ENCODE assay signal across 26 cellular contexts in genomic region chr5:72427016-72427415, GRCh38.
"Had no signal": no experiment of that assay in that cellular context is flagged by ENCODE, and none has a peak within 500 bp of the region (broad histone marks: within the 10 kb centered on the region; RNA-seq: fewer than 3 reads in every experiment).

No MANE protein-coding gene starts in this region.

- H3K4me3 ChIP-seq: adrenal gland, heart right ventricle, lower lobe of right lung, pancreas, prostate gland, skin epidermis, upper lobe of left lung had no signal

- H3K9me3 ChIP-seq: adrenal gland, heart right ventricle, lower lobe of right lung, pancreas, prostate gland, upper lobe of left lung had no signal

- H3K36me3 ChIP-seq: adrenal gland, heart right ventricle, lower lobe of right lung, pancreas, prostate gland, upper lobe of left lung had no signal

- H3K27me3 ChIP-seq: adrenal gland, heart right ventricle, pancreas, upper lobe of left lung had no signal

- H3K27ac Mint-ChIP-seq: activated CD4-positive, alpha-beta memory T cell treated with anti-CD3 and anti-CD28 coated beads for 36 hours; activated naive CD4-positive, alpha-beta T cell treated with anti-CD3 and anti-CD28 coated beads for 36 hours; activated naive CD8-positive, alpha-beta T cell treated with anti-CD3 and anti-CD28 coated beads for 36 hours; activated T-helper 1 cell treated with anti-CD3 and anti-CD28 coated beads, Interleukin-12 subunit alpha, Interleukin-12 subunit beta, Interleukin-2, Interleukin-4 antibody, amounts not matched to agents 30 ng/mL and 10 ng/mL and 1 ng/mL, durations not matched to agents 14 hours and 24 hours and 36 hours; stimulated activated effector memory CD8-positive, alpha-beta T cell treated with anti-CD3 and anti-CD28 coated beads, Interleukin-12 subunit alpha, Interleukin-12 subunit beta, amount 100 ng/mL, for 72 hours; stimulated activated naive CD8-positive, alpha-beta T cell treated with anti-CD3 and anti-CD28 coated beads, Interleukin-15, amount 100 ng/mL, for 72 hours; T-helper 1 cell treated with Interleukin-12 subunit alpha and Interleukin-12 subunit beta and Interleukin-4 antibody, amounts not matched to agents 30 μg/mL and 1 μg/mL, for 36 hours had no signal

- H3K4me3 Mint-ChIP-seq: activated CD4-positive, alpha-beta memory T cell treated with anti-CD3 and anti-CD28 coated beads for 36 hours; activated naive CD4-positive, alpha-beta T cell treated with anti-CD3 and anti-CD28 coated beads for 36 hours; activated naive CD8-positive, alpha-beta T cell treated with anti-CD3 and anti-CD28 coated beads for 36 hours; activated T-helper 1 cell treated with anti-CD3 and anti-CD28 coated beads, Interleukin-12 subunit alpha, Interleukin-12 subunit beta, Interleukin-2, Interleukin-4 antibody, amounts not matched to agents 30 ng/mL and 10 ng/mL and 1 ng/mL, durations not matched to agents 14 hours and 24 hours and 36 hours; brain; stimulated activated effector memory CD8-positive, alpha-beta T cell treated with anti-CD3 and anti-CD28 coated beads, Interleukin-12 subunit alpha, Interleukin-12 subunit beta, amount 100 ng/mL, for 72 hours; stimulated activated naive CD8-positive, alpha-beta T cell treated with anti-CD3 and anti-CD28 coated beads, Interleukin-15, amount 100 ng/mL, for 72 hours; T-helper 1 cell treated with Interleukin-12 subunit alpha and Interleukin-12 subunit beta and Interleukin-4 antibody, amounts not matched to agents 30 μg/mL and 1 μg/mL, for 36 hours had no signal

- H3K4me1 Mint-ChIP-seq: activated naive CD8-positive, alpha-beta T cell treated with anti-CD3 and anti-CD28 coated beads for 36 hours; stimulated activated effector memory CD8-positive, alpha-beta T cell treated with anti-CD3 and anti-CD28 coated beads, Interleukin-12 subunit alpha, Interleukin-12 subunit beta, amount 100 ng/mL, for 72 hours; stimulated activated naive CD8-positive, alpha-beta T cell treated with anti-CD3 and anti-CD28 coated beads, Interleukin-15, amount 100 ng/mL, for 72 hours had no signal

- H3K9me3 Mint-ChIP-seq: activated CD4-positive, alpha-beta memory T cell treated with anti-CD3 and anti-CD28 coated beads for 36 hours; activated naive CD4-positive, alpha-beta T cell treated with anti-CD3 and anti-CD28 coated beads for 36 hours; activated naive CD8-positive, alpha-beta T cell treated with anti-CD3 and anti-CD28 coated beads for 36 hours; activated T-helper 1 cell treated with anti-CD3 and anti-CD28 coated beads, Interleukin-12 subunit alpha, Interleukin-12 subunit beta, Interleukin-2, Interleukin-4 antibody, amounts not matched to agents 30 ng/mL and 10 ng/mL and 1 ng/mL, durations not matched to agents 14 hours and 24 hours and 36 hours; stimulated activated effector memory CD8-positive, alpha-beta T cell treated with anti-CD3 and anti-CD28 coated beads, Interleukin-12 subunit alpha, Interleukin-12 subunit beta, amount 100 ng/mL, for 72 hours; stimulated activated naive CD8-positive, alpha-beta T cell treated with anti-CD3 and anti-CD28 coated beads, Interleukin-15, amount 100 ng/mL, for 72 hours; T-helper 1 cell treated with Interleukin-12 subunit alpha and Interleukin-12 subunit beta and Interleukin-4 antibody, amounts not matched to agents 30 μg/mL and 1 μg/mL, for 36 hours had no signal

- DNase-seq: activated CD4-positive, alpha-beta memory T cell treated with anti-CD3 and anti-CD28 coated beads for 36 hours; activated CD4-positive, alpha-beta T cell treated with anti-CD3 and anti-CD28 coated beads for 48 hours; activated CD8-positive, alpha-beta memory T cell treated with anti-CD3 and anti-CD28 coated beads, Interleukin-2, amount 50 U/mL, for 4 hours; activated effector memory CD4-positive, alpha-beta T cell treated with anti-CD3 and anti-CD28 coated beads, Interleukin-2, amount 50 U/mL, for 16 hours; activated naive CD4-positive, alpha-beta T cell treated with anti-CD3 and anti-CD28 coated beads for 36 hours; activated naive CD8-positive, alpha-beta T cell treated with anti-CD3 and anti-CD28 coated beads for 36 hours; activated T-cell treated with anti-CD3 and anti-CD28 coated beads, Interleukin-2, amount 50 U/mL, for 1 hour; adrenal gland; aorta; caudate nucleus; heart right ventricle; lower lobe of right lung; pancreas; stimulated activated CD4-positive, alpha-beta T cell treated with anti-CD3 and anti-CD28 coated beads, Interleukin-4, amount 100 ng/mL, for 24 hours; stimulated activated naive CD8-positive, alpha-beta T cell treated with anti-CD3 and anti-CD28 coated beads, Interleukin-15, amount 100 ng/mL, for 72 hours; substantia nigra; SW 1271; T-helper 9 cell; upper lobe of left lung had no signal

- ATAC-seq: stimulated activated effector memory CD8-positive, alpha-beta T cell treated with anti-CD3 and anti-CD28 coated beads, Interleukin-12 subunit alpha, Interleukin-12 subunit beta, amount 100 ng/mL, for 72 hours; stimulated activated naive CD8-positive, alpha-beta T cell treated with anti-CD3 and anti-CD28 coated beads, Interleukin-15, amount 100 ng/mL, for 72 hours had no signal

- H3K36me3 Mint-ChIP-seq: activated CD4-positive, alpha-beta memory T cell treated with anti-CD3 and anti-CD28 coated beads for 36 hours; activated naive CD8-positive, alpha-beta T cell treated with anti-CD3 and anti-CD28 coated beads for 36 hours; brain; stimulated activated effector memory CD8-positive, alpha-beta T cell treated with anti-CD3 and anti-CD28 coated beads, Interleukin-12 subunit alpha, Interleukin-12 subunit beta, amount 100 ng/mL, for 72 hours had no signal

- H3K27ac ChIP-seq: lower lobe of right lung, pancreas, skin epidermis, upper lobe of left lung, VCaP had no signal

- H3K4me1 ChIP-seq: prostate gland had no signal
